Comparison of ENCODE assay signal across 7 cellular contexts in genomic region chr14:66495214-66496098, GRCh38. TPM values are rescaled to one million over a fixed set of nuclear protein-coding genes. Genes with fewer than 3 reads are reported as not detected.
DNase-seq lines count a peak whose midpoint lies in the region; ATAC-seq and TF ChIP-seq lines count a peak whose summit lies in the region.

No MANE protein-coding gene starts in this region.

- ATAC-seq in GM21737 (IDR thresholded peaks at IDR 0.05; ENCODE audit: unreplicated experiment), result peak; percentile 88

- DNase-seq in GM03348 (ENCODE audit: low spot score) (peak; percentile 69), LNCaP clone FGC (ENCODE audit: low read depth) (peak; percentile 45), RPMI7951 (ENCODE audit: low read depth) (peak; percentile 61), brain pericyte (ENCODE audit: low read depth, low spot score) (peak; percentile 27), iPS-NIHi7 (ENCODE audit: extremely low spot score) (peak; percentile 54)
- peak; percentile 2 for DNase-seq in stimulated activated CD4-positive, alpha-beta T cell treated with anti-CD3 and anti-CD28 coated beads, Interleukin-12 subunit alpha, Interleukin-12 subunit beta, amount 100 ng/mL, for 4 hours

- H3K4me3 ChIP-seq in LNCaP clone FGC (ENCODE audit: low read depth, low read length), result no peak overlapping the region

- TF ChIP-seq CTCF in LNCaP clone FGC (IDR thresholded peaks at IDR 0.05; ENCODE audit: control insufficient read depth, extremely low read depth, insufficient read depth), result peak; percentile 89

RNA-seq across cellular contexts. Expression of gene CCDC196, which starts 9.3 kb away (rescaled TPM):
- not detected in 2 replicates for total RNA-seq in RPMI7951 (2014; rRNA removed; shearing (Covaris generic))

RNA-seq across cellular contexts. Expression of gene GPHN, which starts 12.5 kb away (rescaled TPM):
- total RNA-seq in RPMI7951 (2014; rRNA removed; shearing (Covaris generic)), result 12.1 and 12.4 TPM in 2 replicates

Comparison
In these comparisons a context has a peak if more than half of its experiments do, and no peak if none do; other contexts are left out.
1. DNase-seq: peak in every context shown above with its lines; median percentile 69 in GM03348; 61 in RPMI7951; 54 in iPS-NIHi7; 45 in LNCaP clone FGC; 27 in brain pericyte; 2 in stimulated activated CD4-positive, alpha-beta T cell treated with anti-CD3 and anti-CD28 coated beads, Interleukin-12 subunit alpha, Interleukin-12 subunit beta, amount 100 ng/mL, for 4 hours.